3 cellular contexts compared by ENCODE assay signal in the genomic region with DNA sequence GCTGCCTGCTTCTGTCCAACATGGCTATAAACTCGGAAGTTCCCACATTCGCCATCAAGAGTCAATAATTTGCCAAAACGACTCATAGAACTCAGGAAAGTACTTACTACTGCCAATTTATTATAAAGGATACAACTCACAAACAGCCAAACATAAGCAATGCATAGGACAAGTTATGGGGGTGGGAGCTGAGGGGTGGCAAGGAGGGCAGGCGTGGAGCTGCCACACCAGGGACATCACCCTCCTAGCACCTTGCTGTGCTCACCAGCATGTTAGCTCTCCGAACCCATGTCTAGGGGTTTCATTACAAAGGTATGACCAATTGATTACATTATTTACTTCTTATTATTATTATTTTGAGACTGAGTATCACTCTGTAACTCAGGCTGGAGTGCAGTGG.
TF ChIP-seq lines count a peak whose summit lies in the region.

No MANE protein-coding gene starts in this region.

TF ChIP-seq in SK-N-SH, 30 proteins besides CTCF, POLR2A, EP300 and RAD21:
- 0 out of 2 replicates have a peak, but pooled peaks have one; percentile 10 for TF ChIP-seq POLR2AphosphoS5 (IDR thresholded peaks at IDR 0.05; ENCODE audit: low read depth, low read length)
- TF ChIP-seq, protein P1, sequence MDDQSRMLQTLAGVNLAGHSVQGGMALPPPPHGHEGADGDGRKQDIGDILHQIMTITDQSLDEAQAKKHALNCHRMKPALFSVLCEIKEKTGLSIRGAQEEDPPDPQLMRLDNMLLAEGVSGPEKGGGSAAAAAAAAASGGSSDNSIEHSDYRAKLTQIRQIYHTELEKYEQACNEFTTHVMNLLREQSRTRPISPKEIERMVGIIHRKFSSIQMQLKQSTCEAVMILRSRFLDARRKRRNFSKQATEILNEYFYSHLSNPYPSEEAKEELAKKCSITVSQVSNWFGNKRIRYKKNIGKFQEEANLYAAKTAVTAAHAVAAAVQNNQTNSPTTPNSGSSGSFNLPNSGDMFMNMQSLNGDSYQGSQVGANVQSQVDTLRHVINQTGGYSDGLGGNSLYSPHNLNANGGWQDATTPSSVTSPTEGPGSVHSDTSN (IDR thresholded peaks at IDR 0.05) = no peak

TF ChIP-seq in SK-N-SH treated with all-trans-retinoic acid at 6 μM for 48 hours, 23 proteins besides CTCF, POLR2A, EP300 and RAD21:
- TF ChIP-seq ZNF8 (CRISPR knock-in tag; IDR thresholded peaks at IDR 0.05) = no peak
- TF ChIP-seq ZFP3 (CRISPR knock-in tag; IDR thresholded peaks at IDR 0.05) = no peak
- TF ChIP-seq CSDC2 (CRISPR knock-in tag; IDR thresholded peaks at IDR 0.05) = no peak
- TF ChIP-seq ZFP30 (CRISPR knock-in tag; IDR thresholded peaks at IDR 0.05) = no peak
- TF ChIP-seq, protein P2, sequence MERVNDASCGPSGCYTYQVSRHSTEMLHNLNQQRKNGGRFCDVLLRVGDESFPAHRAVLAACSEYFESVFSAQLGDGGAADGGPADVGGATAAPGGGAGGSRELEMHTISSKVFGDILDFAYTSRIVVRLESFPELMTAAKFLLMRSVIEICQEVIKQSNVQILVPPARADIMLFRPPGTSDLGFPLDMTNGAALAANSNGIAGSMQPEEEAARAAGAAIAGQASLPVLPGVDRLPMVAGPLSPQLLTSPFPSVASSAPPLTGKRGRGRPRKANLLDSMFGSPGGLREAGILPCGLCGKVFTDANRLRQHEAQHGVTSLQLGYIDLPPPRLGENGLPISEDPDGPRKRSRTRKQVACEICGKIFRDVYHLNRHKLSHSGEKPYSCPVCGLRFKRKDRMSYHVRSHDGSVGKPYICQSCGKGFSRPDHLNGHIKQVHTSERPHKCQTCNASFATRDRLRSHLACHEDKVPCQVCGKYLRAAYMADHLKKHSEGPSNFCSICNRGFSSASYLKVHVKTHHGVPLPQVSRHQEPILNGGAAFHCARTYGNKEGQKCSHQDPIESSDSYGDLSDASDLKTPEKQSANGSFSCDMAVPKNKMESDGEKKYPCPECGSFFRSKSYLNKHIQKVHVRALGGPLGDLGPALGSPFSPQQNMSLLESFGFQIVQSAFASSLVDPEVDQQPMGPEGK (CRISPR knock-in tag; IDR thresholded peaks at IDR 0.05; ENCODE audit: borderline replicate concordance) = no peak
- no peak for TF ChIP-seq ZC3H10 (CRISPR knock-in tag; IDR thresholded peaks at IDR 0.05)
- TF ChIP-seq GLIS3 (CRISPR knock-in tag; IDR thresholded peaks at IDR 0.05) = no peak
- no peak for TF ChIP-seq BACH2 (CRISPR knock-in tag; IDR thresholded peaks at IDR 0.05; ENCODE audit: borderline replicate concordance)
- no peak for TF ChIP-seq ZNF70 (CRISPR knock-in tag; IDR thresholded peaks at IDR 0.05)
- no peak for TF ChIP-seq RARB (CRISPR knock-in tag; IDR thresholded peaks at IDR 0.05)
- no peak for TF ChIP-seq ARNTL (CRISPR knock-in tag; IDR thresholded peaks at IDR 0.05; ENCODE audit: borderline replicate concordance, low read depth)
- TF ChIP-seq ISL1 (CRISPR knock-in tag; IDR thresholded peaks at IDR 0.05) = no peak
- TF ChIP-seq TCF4 (CRISPR knock-in tag; IDR thresholded peaks at IDR 0.05; ENCODE audit: borderline replicate concordance) = no peak

TF ChIP-seq in K562, 482 proteins besides CTCF, POLR2A, EP300 and RAD21:
- no peak for TF ChIP-seq ELF2 (CRISPR knock-in tag; IDR thresholded peaks at IDR 0.05)
- peak; percentile 3 for TF ChIP-seq POLR2B (IDR thresholded peaks at IDR 0.05; ENCODE audit: low read depth, partially characterized antibody)
- no peak for TF ChIP-seq XRCC4 (IDR thresholded peaks at IDR 0.05; ENCODE audit: extremely low read depth, insufficient read depth, insufficient read length)
- no peak for TF ChIP-seq ZNF766 (CRISPR knock-in tag; conservative IDR thresholded peaks at IDR 0.05)
- TF ChIP-seq, protein P3, sequence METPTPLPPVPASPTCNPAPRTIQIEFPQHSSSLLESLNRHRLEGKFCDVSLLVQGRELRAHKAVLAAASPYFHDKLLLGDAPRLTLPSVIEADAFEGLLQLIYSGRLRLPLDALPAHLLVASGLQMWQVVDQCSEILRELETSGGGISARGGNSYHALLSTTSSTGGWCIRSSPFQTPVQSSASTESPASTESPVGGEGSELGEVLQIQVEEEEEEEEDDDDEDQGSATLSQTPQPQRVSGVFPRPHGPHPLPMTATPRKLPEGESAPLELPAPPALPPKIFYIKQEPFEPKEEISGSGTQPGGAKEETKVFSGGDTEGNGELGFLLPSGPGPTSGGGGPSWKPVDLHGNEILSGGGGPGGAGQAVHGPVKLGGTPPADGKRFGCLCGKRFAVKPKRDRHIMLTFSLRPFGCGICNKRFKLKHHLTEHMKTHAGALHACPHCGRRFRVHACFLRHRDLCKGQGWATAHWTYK (CRISPR knock-in tag; IDR thresholded peaks at IDR 0.05) = no peak
- TF ChIP-seq ZNF830 (CRISPR knock-in tag; IDR thresholded peaks at IDR 0.05) = no peak
- no peak for TF ChIP-seq IFI16 (CRISPR knock-in tag; IDR thresholded peaks at IDR 0.05)
- TF ChIP-seq CBFB (CRISPR knock-in tag; IDR thresholded peaks at IDR 0.05) = no peak
- no peak for TF ChIP-seq ZNF253 (CRISPR knock-in tag; conservative IDR thresholded peaks at IDR 0.05)
